8 cellular contexts compared by ENCODE assay signal in genomic region chr3:16520636-16521579, GRCh38. TPM values are rescaled to one million over a fixed set of nuclear protein-coding genes. Genes with fewer than 3 reads are reported as not detected.
DNase-seq lines count a peak whose midpoint lies in the region; ATAC-seq lines count a peak whose summit lies in the region.
"Had no signal": no experiment of that assay in that cellular context is flagged by ENCODE, and none has a peak within 500 bp of the region (broad histone marks: within the 10 kb centered on the region; RNA-seq: fewer than 3 reads in every experiment).

No MANE protein-coding gene starts in this region.

- peaks cover 0 to 5% (median 4%) of the 10 kb centered on the region in 3 donors for H3K27me3 Mint-ChIP-seq in immature natural killer cell (ENCODE audit: low read depth in 3 of 3)

- H3K4me3 ChIP-seq in H7 (ENCODE audit: insufficient read depth, low read depth, low read length): no peak overlapping the region

- ATAC-seq in GM18870 (IDR thresholded peaks at IDR 0.05; ENCODE audit: unreplicated experiment) (peak; percentile 53), GM21526 (IDR thresholded peaks at IDR 0.05; ENCODE audit: low FRiP score, unreplicated experiment) (peak; percentile 45), HG03521 (IDR thresholded peaks at IDR 0.05; ENCODE audit: unreplicated experiment) (peak; percentile 41), left colon (no peak)

- H3K36me3 ChIP-seq in H7 (replicated peaks; ENCODE audit: control insufficient read depth, insufficient read depth, low read length): no peaks in the 10 kb centered on the region

- no peak for DNase-seq in immature natural killer cell
- DNase-seq in H7: no peak
- no peak for DNase-seq in glomerular visceral epithelial cell (ENCODE audit: extremely low spot score)
- DNase-seq in left colon: no peak

- H3K27ac Mint-ChIP-seq in immature natural killer cell: peak overlapping the region; percentile 26 to 84 (median 55)
- H3K27ac Mint-ChIP-seq: type B pancreatic cell had no signal

- peaks cover 66 to 85% of the 10 kb centered on the region in 2 donors for H3K4me1 Mint-ChIP-seq in immature natural killer cell

- H3K4me3 Mint-ChIP-seq in immature natural killer cell: peak overlapping the region in 2 of 5 donors; percentile 8 to 28
- H3K4me3 Mint-ChIP-seq: type B pancreatic cell had no signal

- no peaks in the 10 kb centered on the region for H3K36me3 Mint-ChIP-seq in immature natural killer cell
- H3K36me3 Mint-ChIP-seq: type B pancreatic cell had no signal

- intact Hi-C loops in left colon (cut with DNase I, micrococcal nuclease): no loop called here

- H3K9me3 Mint-ChIP-seq in immature natural killer cell: no peaks in the 10 kb centered on the region

- peaks cover 1% of the 10 kb centered on the region; the same call in 1 of the 2 replicates for H3K27me3 ChIP-seq in H7 (ENCODE audit: control insufficient read depth, insufficient read depth, low read length)

RNA-seq across cellular contexts. Expression of gene RFTN1, which starts 7.4 kb away (rescaled TPM):
- polyA plus RNA-seq in immature natural killer cell: 100 to 1,000 TPM in 2 of 3 donors, 10 to 100 TPM in 1; 96.5 to 194 (median 109) TPM
- 0.81 and 0.90 TPM in 2 replicates for total RNA-seq in H7 (2014; rRNA removed; shearing (Covaris generic))
- 1 to 10 TPM; 5.3 to 10.0 TPM for total RNA-seq in left colon
